Comparison of ENCODE assay signal across 7 cellular contexts in the genomic region with DNA sequence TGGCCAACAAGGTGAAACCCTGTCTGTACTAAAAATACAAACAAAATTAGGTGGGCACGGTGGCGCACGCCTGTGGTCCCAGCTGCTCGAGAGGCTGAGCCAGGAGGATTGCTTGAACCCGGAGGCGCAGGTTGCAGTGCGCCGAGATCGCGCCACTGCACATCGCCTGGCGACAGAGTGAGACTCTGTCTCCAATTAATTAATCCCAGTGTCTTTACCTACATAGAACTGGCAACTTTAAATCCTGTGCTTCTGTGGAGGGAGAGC. TPM values are rescaled to one million over a fixed set of nuclear protein-coding genes. Genes with fewer than 3 reads are reported as not detected.
DNase-seq lines count a peak whose midpoint lies in the region; ATAC-seq and TF ChIP-seq lines count a peak whose summit lies in the region.
"Had no signal": no experiment of that assay in that cellular context is flagged by ENCODE, and none has a peak within 500 bp of the region (broad histone marks: within the 10 kb centered on the region; RNA-seq: fewer than 3 reads in every experiment).

No MANE protein-coding gene starts in this region.

- H4K8ac ChIP-seq in IMR-90 (ENCODE audit: low read depth in 2 of 2, low read length in 2 of 2): peak overlapping the region in 1 of 2 experiments; percentile 99; a peak in 2 of 4 replicates

- H3K36me3 Mint-ChIP-seq in brain: peaks cover 10% of the 10 kb centered on the region

- H3K27ac ChIP-seq in IMR-90 (ENCODE audit: insufficient read depth, low read length): no peak overlapping the region
- peak overlapping the region; percentile 99 to 100 for H3K27ac ChIP-seq in prostate gland

- H3K4me1 ChIP-seq in IMR-90 (ENCODE audit: control insufficient read depth, insufficient read depth, low read length): peaks cover 4% of the 10 kb centered on the region
- peaks cover 7% of the 10 kb centered on the region for H3K4me1 ChIP-seq in prostate gland (replicated peaks)

- no peak overlapping the region for H2BK120ac ChIP-seq in IMR-90 (ENCODE audit: low read depth, low read length)

- TF ChIP-seq RAD21 in IMR-90 (IDR thresholded peaks at IDR 0.05; ENCODE audit: low read length): no peak

- TF ChIP-seq CTCF in IMR-90 (conservative IDR thresholded peaks at IDR 0.05; ENCODE audit: low read depth, low read length) (no peak), brain (conservative IDR thresholded peaks at IDR 0.05) (no peak), prostate gland (IDR thresholded peaks at IDR 0.05) (no peak)

- H3K36me3 ChIP-seq in IMR-90 (ENCODE audit: control insufficient read depth, insufficient read depth, low read length) (peaks cover 15% of the 10 kb centered on the region), prostate gland (no peaks in the 10 kb centered on the region)

- no peak overlapping the region for H2BK15ac ChIP-seq in IMR-90 (ENCODE audit: low read depth, low read length)

- peaks cover 16 to 56% of the 10 kb centered on the region in 2 experiments for H3K79me1 ChIP-seq in IMR-90 (ENCODE audit: low read depth in 1 of 2, low read length in 2 of 2)

- H2BK5ac ChIP-seq in IMR-90 (ENCODE audit: low read depth, low read length, poor library complexity, severe bottlenecking): no peak overlapping the region

- no TSS peak for BruUV-seq in IMR-90 (replicated peaks; lab: Mats Ljungman, UMichigan)

- 100% methylated on average over 1 of the region's 12 CpGs; no CpG with 5 or more reads in 1 of the 2 experiments for WGBS in IMR-90 (ENCODE audit: extremely low coverage in 2 of 2, insufficient read length in 1 of 2), 2 experiments
- 95% methylated on average over 12 of the region's 12 CpGs for WGBS in prostate gland

- dilution Hi-C loops in IMR-90 (cut with HindIII; ENCODE audit: low sequenced_read_pairs, unreplicated experiment): no loop called here

- DNase-seq in IMR-90: no peak
- DNase-seq in prostate gland (ENCODE audit: low spot score): no peak
- no peak for DNase-seq in stimulated activated naive CD4-positive, alpha-beta T cell (lab: John Stamatoyannopoulos, UW)
- no peak for DNase-seq in medulla oblongata (ENCODE audit: extremely low spot score)
- DNase-seq in ureter (ENCODE audit: low spot score): no peak
- DNase-seq: NCI-H2107 had no signal

- no peak overlapping the region for H2AFZ ChIP-seq in IMR-90 (replicated peaks; ENCODE audit: low read length, poor library complexity)

- H2AK5ac ChIP-seq in IMR-90 (ENCODE audit: low read depth, low read length): peak overlapping the region; percentile 98; the same call in 1 of the 2 replicates

- H4K5ac ChIP-seq in IMR-90 (ENCODE audit: low read depth, low read length): no peak overlapping the region

- in situ Hi-C loops in IMR-90 (cut with MboI; ENCODE audit: low sequenced_read_pairs): no loop called here

- POLR2A ChIA-PET in IMR-90 (lab: Charles Lee; ENCODE audit: unreplicated experiment): no interaction called here

- no peak overlapping the region for H3K14ac ChIP-seq in IMR-90 (replicated peaks; ENCODE audit: low read depth, low read length)

- TF ChIP-seq POLR2A in IMR-90 (IDR thresholded peaks at IDR 0.05; ENCODE audit: low read depth, low read length) (no peak), prostate gland (IDR thresholded peaks at IDR 0.05) (no peak)

- H3K4me3 ChIP-seq in IMR-90 (ENCODE audit: insufficient read depth, low read depth, low read length) (no peak overlapping the region), prostate gland (no peak overlapping the region)

- no peak overlapping the region for H2BK20ac ChIP-seq in IMR-90 (ENCODE audit: low read depth, low read length)

- no peak overlapping the region for H3K9ac ChIP-seq in IMR-90 (ENCODE audit: low read depth, low read length)

- H4K91ac ChIP-seq in IMR-90 (ENCODE audit: insufficient read depth, low read depth, low read length): no peak overlapping the region

- H3K4me1 Mint-ChIP-seq in brain: peaks cover 40% of the 10 kb centered on the region

- H3K27ac Mint-ChIP-seq in brain: peak overlapping the region; percentile 98 to 99 (median 99)

- H3K4me2 ChIP-seq in IMR-90 (ENCODE audit: low read depth, low read length): no peak overlapping the region; the same call in 1 of the 2 replicates

- H3K4ac ChIP-seq in IMR-90 (ENCODE audit: low read depth, low read length): peak overlapping the region; percentile 99; the same call in 1 of the 2 replicates

- peak overlapping the region; percentile 68 for H2AK9ac ChIP-seq in IMR-90 (replicated peaks; ENCODE audit: low read depth, low read length, poor library complexity)

- CTCF ChIA-PET in IMR-90 (lab: Yijun Ruan, JAX): no interaction called here

- H3K56ac ChIP-seq in IMR-90 (ENCODE audit: extremely low read depth, insufficient read depth, low read length): no peak overlapping the region

- peaks cover 0 to 2% (median 0%) of the 10 kb centered on the region in 5 experiments for H3K9me3 Mint-ChIP-seq in brain

- H3K27me3 Mint-ChIP-seq in brain: peaks cover 15% of the 10 kb centered on the region

- H3K9me3 ChIP-seq in IMR-90 (ENCODE audit: control insufficient read depth, insufficient read depth, low read length) (no peaks in the 10 kb centered on the region), prostate gland (no peaks in the 10 kb centered on the region)

- H3K27me3 ChIP-seq in IMR-90 (ENCODE audit: control insufficient read depth, insufficient read depth, low read length) (peaks cover 6% of the 10 kb centered on the region; the same call in 1 of the 2 replicates), prostate gland (replicated peaks; ENCODE audit: insufficient read depth) (no peaks in the 10 kb centered on the region)

- peaks cover 24% of the 10 kb centered on the region for H4K20me1 ChIP-seq in IMR-90 (ENCODE audit: insufficient read depth, low read length)

- H3K4me3 Mint-ChIP-seq in brain: peak overlapping the region; percentile 92 to 96 (median 94)

- H3K18ac ChIP-seq in IMR-90 (ENCODE audit: low read depth, low read length): no peak overlapping the region

- H3K9me1 ChIP-seq in IMR-90 (ENCODE audit: insufficient read depth, low read length): peaks cover 10% of the 10 kb centered on the region

- intact Hi-C loops in IMR-90 (cut with micrococcal nuclease): no loop called here
- intact Hi-C loops in prostate gland (cut with DNase I): loop anchor here (5.0 kb wide), 1 partner anchor 89 kb away; no protein-coding TSS in a partner anchor

- no peak for ATAC-seq in IMR-90 (ENCODE audit: low read depth)

- peak overlapping the region; percentile 99; the same call in 1 of the 2 replicates for H3K23ac ChIP-seq in IMR-90 (ENCODE audit: low read depth, low read length)

TF ChIP-seq in IMR-90, 13 proteins besides CTCF, POLR2A, EP300 and RAD21:
- TF ChIP-seq MAFK (IDR thresholded peaks at IDR 0.05; ENCODE audit: low read depth, low read length) (no peak), MXI1 (IDR thresholded peaks at IDR 0.05; ENCODE audit: borderline replicate concordance, low read depth, low read length) (no peak), RCOR1 (IDR thresholded peaks at IDR 0.05; ENCODE audit: insufficient replicate concordance, low read length) (no peak)

RNA-seq across cellular contexts. Expression of a gene that starts 1.5 kb away (rescaled TPM):
- total RNA-seq in IMR-90 (2012; rRNA removed) (225 and 5,859 TPM in 2 replicates), prostate gland (100 to 1,000 TPM; 318 to 496 TPM), ureter (274 TPM)
- polyA plus RNA-seq in IMR-90 (2012; rRNA removed) (442 and 481 TPM in 2 replicates), brain (ENCODE audit: insufficient read depth, low read depth, low replicate concordance) (647 TPM)
- polyA plus RNA-seq in IMR-90 (2012; cell fraction: cytosol; rRNA removed): 442 and 479 TPM in 2 replicates
- polyA plus RNA-seq in IMR-90 (2012; cell fraction: nucleus; rRNA removed; ENCODE audit: low replicate concordance): 142 and 174 TPM in 2 replicates

RNA-seq across cellular contexts. Expression of a gene that starts 8.7 kb away (rescaled TPM):
- not detected in 2 replicates for total RNA-seq in IMR-90 (2012; rRNA removed)
- not detected in 2 replicates for polyA plus RNA-seq in IMR-90 (2012; rRNA removed)
- polyA plus RNA-seq in IMR-90 (2012; cell fraction: cytosol; rRNA removed): not detected in 2 replicates
- polyA plus RNA-seq in IMR-90 (2012; cell fraction: nucleus; rRNA removed; ENCODE audit: low replicate concordance): not detected in 2 replicates
- polyA plus RNA-seq in brain (ENCODE audit: insufficient read depth, low read depth, low replicate concordance): not detected
- not detected for total RNA-seq in prostate gland
- total RNA-seq in ureter: not detected

RNA-seq across cellular contexts. Expression of a gene that starts 19.6 kb away (rescaled TPM):
- not detected in 2 replicates for total RNA-seq in IMR-90 (2012; rRNA removed)
- not detected in 2 replicates for polyA plus RNA-seq in IMR-90 (2012; rRNA removed)
- polyA plus RNA-seq in IMR-90 (2012; cell fraction: cytosol; rRNA removed): not detected in 2 replicates
- polyA plus RNA-seq in IMR-90 (2012; cell fraction: nucleus; rRNA removed; ENCODE audit: low replicate concordance): not detected in 2 replicates
- not detected for polyA plus RNA-seq in brain (ENCODE audit: insufficient read depth, low read depth, low replicate concordance)
- not detected for total RNA-seq in prostate gland
- not detected for total RNA-seq in ureter

RNA-seq across cellular contexts. Expression of a gene that starts 26.2 kb away (rescaled TPM):
- 20.3 and 21.1 TPM in 2 replicates for total RNA-seq in IMR-90 (2012; rRNA removed)
- 300 and 301 TPM in 2 replicates for polyA plus RNA-seq in IMR-90 (2012; rRNA removed)
- 57.1 and 150 TPM in 2 replicates for polyA plus RNA-seq in IMR-90 (2012; cell fraction: cytosol; rRNA removed)
- 949 and 1,549 TPM in 2 replicates for polyA plus RNA-seq in IMR-90 (2012; cell fraction: nucleus; rRNA removed; ENCODE audit: low replicate concordance)
- 447 TPM for polyA plus RNA-seq in brain (ENCODE audit: insufficient read depth, low read depth, low replicate concordance)
- 100 to 1,000 TPM; 287 to 714 TPM for total RNA-seq in prostate gland
- total RNA-seq in ureter: 669 TPM

RNA-seq across cellular contexts. Expression of a gene that starts 38.4 kb away (rescaled TPM):
- not detected in 2 replicates for total RNA-seq in IMR-90 (2012; rRNA removed)
- polyA plus RNA-seq in IMR-90 (2012; rRNA removed): 0.21 and 0.47 TPM in 2 replicates
- polyA plus RNA-seq in IMR-90 (2012; cell fraction: cytosol; rRNA removed): 0.26 and 0.41 TPM in 2 replicates
- 0.57 and 0.59 TPM in 2 replicates for polyA plus RNA-seq in IMR-90 (2012; cell fraction: nucleus; rRNA removed; ENCODE audit: low replicate concordance)
- not detected for polyA plus RNA-seq in brain (ENCODE audit: insufficient read depth, low read depth, low replicate concordance)
- total RNA-seq in prostate gland: 10 to 100 TPM; 33.5 to 50.6 TPM
- 1.3 TPM for total RNA-seq in ureter
